ENCODE assay signal across 10 cellular contexts in genomic region chr9:93093081-93093448, GRCh38. TPM values are rescaled to one million over a fixed set of nuclear protein-coding genes. Genes with fewer than 3 reads are reported as not detected.
DNase-seq lines count a peak whose midpoint lies in the region; ATAC-seq lines count a peak whose summit lies in the region.
"Had no signal": no experiment of that assay in that cellular context is flagged by ENCODE, and none has a peak within 500 bp of the region (broad histone marks: within the 10 kb centered on the region; RNA-seq: fewer than 3 reads in every experiment).

No MANE protein-coding gene starts in this region.

- DNase-seq in DMS 273 (lab: John Stamatoyannopoulos, UW; ENCODE audit: unreplicated experiment) (peak; percentile 41), DMS 273 treated with DMSO at 0.1 percent for 48 hours (lab: John Stamatoyannopoulos, UW) (no peak), islet precursor cell (peak; percentile 37), NCI-H1105 (lab: John Stamatoyannopoulos, UW) (no peak), putamen (ENCODE audit: low spot score) (no peak)
- DNase-seq in activated CD8-positive, alpha-beta T cell treated with anti-CD3 and anti-CD28 coated beads, Interleukin-2, amount 10 ng/mL, durations not matched to agents 7 days and 5 days = no peak
- DNase-seq: NCI-H526 treated with DMSO at 0.1 percent for 48 hours had no signal

- POLR2A ChIA-PET in activated CD8-positive, alpha-beta T cell treated with anti-CD3 and anti-CD28 coated beads, Interleukin-2, amount 10 ng/mL, durations not matched to agents 7 days and 5 days (lab: Charles Lee) = interaction anchor here (0.6 kb wide), 1 partner anchor 29 kb away, joined by 4 read pairs; no protein-coding TSS in a partner anchor

- no peaks in the 10 kb centered on the region for H3K27me3 Mint-ChIP-seq in activated CD8-positive, alpha-beta T cell treated with anti-CD3 and anti-CD28 coated beads, Interleukin-2, amount 10 ng/mL, durations not matched to agents 7 days and 5 days (ENCODE audit: low read depth)
- no peaks in the 10 kb centered on the region for H3K27me3 Mint-ChIP-seq in stimulated activated memory B cell treated with anti-CD40 and anti-IgM and Interleukin-4, amounts not matched to agents 10 μg/mL and 1 μg/mL and 100 μg/mL, for 72 hours

- peak overlapping the region; percentile 74 for H3K4me3 Mint-ChIP-seq in activated CD8-positive, alpha-beta T cell treated with anti-CD3 and anti-CD28 coated beads, Interleukin-2, amount 10 ng/mL, durations not matched to agents 7 days and 5 days
- H3K4me3 Mint-ChIP-seq in stimulated activated memory B cell treated with anti-CD40 and anti-IgM and Interleukin-4, amounts not matched to agents 10 μg/mL and 1 μg/mL and 100 μg/mL, for 72 hours = peak overlapping the region; percentile 81

- peaks cover 6% of the 10 kb centered on the region for H3K9me3 Mint-ChIP-seq in activated CD8-positive, alpha-beta T cell treated with anti-CD3 and anti-CD28 coated beads, Interleukin-2, amount 10 ng/mL, durations not matched to agents 7 days and 5 days (ENCODE audit: insufficient read depth)
- H3K9me3 Mint-ChIP-seq in stimulated activated memory B cell treated with anti-CD40 and anti-IgM and Interleukin-4, amounts not matched to agents 10 μg/mL and 1 μg/mL and 100 μg/mL, for 72 hours = peaks cover 7% of the 10 kb centered on the region

- H3K27ac Mint-ChIP-seq in activated CD8-positive, alpha-beta T cell treated with anti-CD3 and anti-CD28 coated beads, Interleukin-2, amount 10 ng/mL, durations not matched to agents 7 days and 5 days = peak overlapping the region; percentile 98
- peak overlapping the region; percentile 88 for H3K27ac Mint-ChIP-seq in stimulated activated memory B cell treated with anti-CD40 and anti-IgM and Interleukin-4, amounts not matched to agents 10 μg/mL and 1 μg/mL and 100 μg/mL, for 72 hours

- no peak for ATAC-seq in activated CD8-positive, alpha-beta T cell treated with anti-CD3 and anti-CD28 coated beads, Interleukin-2, amount 10 ng/mL, durations not matched to agents 7 days and 5 days
- ATAC-seq in stimulated activated memory B cell treated with anti-CD40 and anti-IgM and Interleukin-4, amounts not matched to agents 10 μg/mL and 1 μg/mL and 100 μg/mL, for 72 hours = no peak
- no peak for ATAC-seq in HG03039 (IDR thresholded peaks at IDR 0.05; ENCODE audit: unreplicated experiment)
- ATAC-seq: body of pancreas had no signal

- CTCF ChIA-PET in activated CD8-positive, alpha-beta T cell treated with anti-CD3 and anti-CD28 coated beads, Interleukin-2, amount 10 ng/mL, durations not matched to agents 7 days and 5 days (lab: Charles Lee) = interaction anchor here (1.2 to 2.1 kb wide), 2 partner anchors 16 to 28 kb away, joined by 3 to 7 read pairs; no protein-coding TSS in a partner anchor

- H3K36me3 Mint-ChIP-seq in activated CD8-positive, alpha-beta T cell treated with anti-CD3 and anti-CD28 coated beads, Interleukin-2, amount 10 ng/mL, durations not matched to agents 7 days and 5 days (ENCODE audit: low read depth) = peaks cover 34% of the 10 kb centered on the region
- H3K36me3 Mint-ChIP-seq in stimulated activated memory B cell treated with anti-CD40 and anti-IgM and Interleukin-4, amounts not matched to agents 10 μg/mL and 1 μg/mL and 100 μg/mL, for 72 hours = peaks cover 9% of the 10 kb centered on the region

- peaks cover 60% of the 10 kb centered on the region for H3K4me1 Mint-ChIP-seq in activated CD8-positive, alpha-beta T cell treated with anti-CD3 and anti-CD28 coated beads, Interleukin-2, amount 10 ng/mL, durations not matched to agents 7 days and 5 days (ENCODE audit: low read depth)
- H3K4me1 Mint-ChIP-seq in stimulated activated memory B cell treated with anti-CD40 and anti-IgM and Interleukin-4, amounts not matched to agents 10 μg/mL and 1 μg/mL and 100 μg/mL, for 72 hours = peaks cover 69% of the 10 kb centered on the region

RNA-seq across cellular contexts. Expression of gene CARD19, which starts 3.0 kb away (rescaled TPM):
- 10 to 100 TPM; 51.7 to 55.4 TPM for total RNA-seq in activated CD8-positive, alpha-beta T cell treated with anti-CD3 and anti-CD28 coated beads, Interleukin-2, amount 10 ng/mL, durations not matched to agents 7 days and 5 days

RNA-seq across cellular contexts. Expression of gene SUSD3, which starts 34.6 kb away (rescaled TPM):
- 10 to 100 TPM; 57.9 to 59.6 TPM for total RNA-seq in activated CD8-positive, alpha-beta T cell treated with anti-CD3 and anti-CD28 coated beads, Interleukin-2, amount 10 ng/mL, durations not matched to agents 7 days and 5 days

RNA-seq across cellular contexts. Expression of gene NINJ1, which starts 41.0 kb away (rescaled TPM):
- total RNA-seq in activated CD8-positive, alpha-beta T cell treated with anti-CD3 and anti-CD28 coated beads, Interleukin-2, amount 10 ng/mL, durations not matched to agents 7 days and 5 days = 10 to 100 TPM; 20.8 to 21.1 TPM

Comparison
In these comparisons a context has a peak if more than half of its experiments do, and no peak if none do; other contexts are left out.
1. DNase-seq: peak in DMS 273 (single experiment) and islet precursor cell (single experiment); none in DMS 273 treated with DMSO at 0.1 percent for 48 hours (single experiment), activated CD8-positive, alpha-beta T cell treated with anti-CD3 and anti-CD28 coated beads, Interleukin-2, amount 10 ng/mL, durations not matched to agents 7 days and 5 days (single experiment), NCI-H1105 (single experiment) and putamen (single experiment).